9 cellular contexts compared by ENCODE assay signal in the genomic region with DNA sequence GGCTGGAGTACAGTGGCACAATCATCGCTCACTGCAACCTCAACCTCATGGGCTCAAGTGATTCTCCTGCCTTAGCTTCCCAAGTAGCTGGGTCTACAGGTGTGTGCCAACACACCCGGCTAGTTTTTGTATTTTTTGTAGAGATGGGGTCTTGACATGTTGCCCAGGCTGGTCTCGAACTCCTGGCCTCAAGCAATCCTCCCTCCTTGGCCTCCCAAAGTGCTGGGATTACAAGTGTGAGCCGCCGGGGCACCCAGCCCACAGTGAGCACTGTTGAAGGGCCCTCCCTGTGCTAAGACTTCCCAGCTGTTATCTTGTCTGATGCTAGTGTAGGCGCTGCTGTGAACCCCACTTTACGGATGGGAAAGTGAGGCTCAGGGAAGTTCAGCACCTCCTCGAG. TPM values are rescaled to one million over a fixed set of nuclear protein-coding genes. Genes with fewer than 3 reads are reported as not detected.
"Had no signal": no experiment of that assay in that cellular context is flagged by ENCODE, and none has a peak within 500 bp of the region (broad histone marks: within the 10 kb centered on the region; RNA-seq: fewer than 3 reads in every experiment).

No MANE protein-coding gene starts in this region.

- FAIRE-seq: H1, H54 had no signal

- DNase-seq: H9, HCEC 1CT, HFFc6, IMR-90, KBM-7 had no signal

- H3K9me3 Mint-ChIP-seq: GM23338, H9, HFFc6 had no signal

- H3K27ac Mint-ChIP-seq: GM23338, H9, HFFc6 had no signal

- H3K4me2 ChIP-seq: GM23338 had no signal

- H3K4me1 Mint-ChIP-seq: GM23338 had no signal

- H3K27ac ChIP-seq: HL-60 had no signal

- H2AFZ ChIP-seq: GM23338 had no signal

- H3K4me3 Mint-ChIP-seq: GM23338, H9, HFFc6 had no signal

- H3K4me3 ChIP-seq: GM23338 had no signal

RNA-seq across cellular contexts. Expression of a gene that starts 8.0 kb away (rescaled TPM):
- total RNA-seq: IMR-90 had no signal
